ENCODE assay signal across 1 cellular context in the genomic region with DNA sequence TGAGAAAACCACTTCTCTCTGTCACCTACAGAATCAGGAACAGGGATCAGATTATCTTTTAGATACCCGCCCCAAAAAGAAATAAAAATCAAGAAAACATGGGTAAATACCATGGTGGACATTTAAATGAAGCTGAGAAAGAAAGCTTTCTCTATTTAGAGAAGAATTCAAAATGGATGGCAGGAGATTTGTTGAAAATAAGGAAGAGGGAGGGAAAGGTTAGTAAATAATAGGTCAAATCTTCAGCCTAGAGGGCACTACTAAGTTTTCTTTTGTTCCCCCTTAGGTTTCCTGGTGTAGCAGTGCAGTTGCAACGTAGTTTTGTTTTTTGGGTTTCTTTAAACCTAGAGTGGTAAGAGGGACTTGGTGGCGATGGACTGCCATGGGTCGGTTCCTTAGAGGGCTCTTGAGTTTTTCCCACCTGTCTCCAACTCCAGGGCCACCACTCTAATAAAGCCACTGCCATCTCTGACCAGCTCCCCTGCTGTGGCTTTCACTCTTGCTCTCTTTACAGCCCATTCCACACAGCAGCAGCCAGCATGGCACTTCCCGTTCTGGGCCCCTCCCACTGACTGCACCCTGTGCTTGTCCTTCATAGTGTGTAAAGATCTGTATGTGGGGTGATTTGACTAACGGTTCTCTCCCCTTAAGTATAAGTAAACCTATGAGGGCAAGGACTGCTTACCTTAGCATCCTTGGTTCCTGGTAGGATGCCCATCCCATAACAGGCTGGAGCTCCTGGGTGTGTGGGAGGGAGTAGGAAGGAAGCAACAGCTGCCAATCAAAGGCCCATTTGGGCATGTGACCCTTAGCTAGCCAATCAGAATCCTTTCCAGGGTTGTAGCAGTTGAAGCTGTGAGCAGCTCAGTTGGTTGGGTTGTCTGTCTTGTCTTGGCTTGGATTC.
TF ChIP-seq lines count a peak whose summit lies in the region.

No MANE protein-coding gene starts in this region.

TF ChIP-seq in SK-N-SH treated with all-trans-retinoic acid at 6 μM for 48 hours, 23 proteins besides CTCF, POLR2A, EP300 and RAD21 (continued from another document):
- TF ChIP-seq CSRNP3 (CRISPR knock-in tag; IDR thresholded peaks at IDR 0.05) (no peak), GLIS3 (CRISPR knock-in tag; IDR thresholded peaks at IDR 0.05) (no peak), SNAI2 (CRISPR knock-in tag; IDR thresholded peaks at IDR 0.05) (no peak)
